In genomic region chr20:36094497-36094896, GRCh38 we compare ENCODE assay signal across 11 cellular contexts.
DNase-seq lines count a peak whose midpoint lies in the region; ATAC-seq and TF ChIP-seq lines count a peak whose summit lies in the region.
"Had no signal": no experiment of that assay in that cellular context is flagged by ENCODE, and none has a peak within 500 bp of the region (broad histone marks: within the 10 kb centered on the region; RNA-seq: fewer than 3 reads in every experiment).

No MANE protein-coding gene starts in this region.

- no peak for TF ChIP-seq POLR2A in body of pancreas (IDR thresholded peaks at IDR 0.05)
- no peak for TF ChIP-seq POLR2A in ovary (IDR thresholded peaks at IDR 0.05)

- no peak overlapping the region for H3K9ac ChIP-seq in rectal smooth muscle tissue (ENCODE audit: low read length)

- intact Hi-C loops in body of pancreas (cut with DNase I): no loop called here
- intact Hi-C loops in right cardiac atrium (cut with DNase I): no loop called here
- intact Hi-C loops in ovary (cut with DNase I): no loop called here

- TF ChIP-seq EP300 in ovary (IDR thresholded peaks at IDR 0.05): no peak

- DNase-seq in EH (ENCODE audit: low read depth): peak; percentile 40
- peak in 2 of 4 donors; percentile 37 to 51 for DNase-seq in body of pancreas
- peak in 1 of 3 donors; percentile 60 for DNase-seq in right cardiac atrium
- no peak for DNase-seq in AML-193 (lab: John Stamatoyannopoulos, UW)
- no peak for DNase-seq in stimulated activated naive CD4-positive, alpha-beta T cell (lab: John Stamatoyannopoulos, UW)
- no peak for DNase-seq in ovary
- DNase-seq: activated CD4-positive, alpha-beta T cell treated with anti-CD3 and anti-CD28 coated beads for 36 hours; Karpas-422; stimulated activated CD4-positive, alpha-beta T cell treated with anti-CD3 and anti-CD28 coated beads, Interleukin-4, amount 100 ng/mL, for 4 hours had no signal

- ATAC-seq in body of pancreas (no peak), right cardiac atrium (peak; percentile 51 to 68), HG02852 (IDR thresholded peaks at IDR 0.05; ENCODE audit: unreplicated experiment) (no peak)

- H3K27ac ChIP-seq in body of pancreas: peak overlapping the region; percentile 78 to 87 (median 81)
- H3K27ac ChIP-seq in right cardiac atrium (ENCODE audit: low read length): no peak overlapping the region
- no peak overlapping the region for H3K27ac ChIP-seq in rectal smooth muscle tissue (ENCODE audit: low read depth, low read length)
- H3K27ac ChIP-seq in ovary: no peak overlapping the region

- 28 to 35% methylated on average over 6 of the region's 6 CpGs for WGBS in body of pancreas, 2 donors
- 35% methylated on average over 6 of the region's 6 CpGs for whole genome bisulfite sequencing in right cardiac atrium
- WGBS in ovary, 3 donors: 26 to 30% (median 29%) methylated on average over 6 of the region's 6 CpGs

- H3K4me3 ChIP-seq in body of pancreas: no peak overlapping the region
- peak overlapping the region; percentile 67 for H3K4me3 ChIP-seq in right cardiac atrium (ENCODE audit: low read length)
- H3K4me3 ChIP-seq in rectal smooth muscle tissue (ENCODE audit: low read length): peak overlapping the region; percentile 93
- H3K4me3 ChIP-seq in ovary: no peak overlapping the region

- H3K9me3 ChIP-seq in body of pancreas (no peaks in the 10 kb centered on the region), right cardiac atrium (ENCODE audit: control insufficient read depth, low read length) (no peaks in the 10 kb centered on the region), ovary (no peaks in the 10 kb centered on the region)

- H3K27me3 ChIP-seq in body of pancreas: no peaks in the 10 kb centered on the region
- H3K27me3 ChIP-seq in right cardiac atrium (ENCODE audit: control insufficient read depth, insufficient read depth): no peaks in the 10 kb centered on the region
- no peaks in the 10 kb centered on the region for H3K27me3 ChIP-seq in rectal smooth muscle tissue (ENCODE audit: control insufficient read depth, insufficient read depth, low read length)
- no peaks in the 10 kb centered on the region for H3K27me3 ChIP-seq in ovary

- H3K4me1 ChIP-seq in body of pancreas (peaks cover 69% of the 10 kb centered on the region), right cardiac atrium (ENCODE audit: control insufficient read depth, insufficient read depth, low read length) (peaks cover 3% of the 10 kb centered on the region), rectal smooth muscle tissue (ENCODE audit: control insufficient read depth, insufficient read depth, low read length) (peaks cover 5% of the 10 kb centered on the region), ovary (ENCODE audit: insufficient read depth) (peaks cover 5% of the 10 kb centered on the region)

- H3K36me3 ChIP-seq in body of pancreas (replicated peaks in 1 of 2; ENCODE audit: insufficient read depth in 1 of 2, low read depth in 2 of 2) (no peaks in the 10 kb centered on the region), rectal smooth muscle tissue (ENCODE audit: control insufficient read depth, insufficient read depth, low read length) (no peaks in the 10 kb centered on the region), ovary (no peaks in the 10 kb centered on the region)

- TF ChIP-seq CTCF in body of pancreas (IDR thresholded peaks at IDR 0.05): no peak
- no peak for TF ChIP-seq CTCF in ovary (IDR thresholded peaks at IDR 0.05)

Comparison
In these comparisons a context has a peak if more than half of its experiments do, and no peak if none do; other contexts are left out.
1. ATAC-seq: peak in right cardiac atrium (2 of 2); none in body of pancreas (single experiment) and HG02852 (single experiment).
2. H3K27ac ChIP-seq: peak in body of pancreas (4 of 4); none in right cardiac atrium (single experiment), rectal smooth muscle tissue (single experiment) and ovary (0 of 2).
3. H3K4me3 ChIP-seq: peak in right cardiac atrium (single experiment) and rectal smooth muscle tissue (single experiment); none in body of pancreas (0 of 2) and ovary (single experiment).